Comparison of ENCODE assay signal across 19 cellular contexts in genomic region chr12:41778934-41779333, GRCh38.
"Had no signal": no experiment of that assay in that cellular context is flagged by ENCODE, and none has a peak within 500 bp of the region (broad histone marks: within the 10 kb centered on the region; RNA-seq: fewer than 3 reads in every experiment).

No MANE protein-coding gene starts in this region.

- H3K4me3 ChIP-seq: coronary artery, dorsolateral prefrontal cortex, esophagus muscularis mucosa, gastroesophageal sphincter, heart left ventricle, hepatocyte, left lung, lower lobe of right lung, mucosa of descending colon had no signal

- ATAC-seq: foreskin keratinocyte, gastroesophageal sphincter, heart left ventricle, left cardiac atrium, left lung, left ventricle myocardium superior, lower lobe of right lung, mucosa of descending colon had no signal

- DNase-seq: dermis blood vessel endothelial cell; dorsolateral prefrontal cortex; effector CD4-positive, alpha-beta T cell; effector memory CD4-positive, alpha-beta T cell; foreskin keratinocyte; heart left ventricle; hypothalamus; immature natural killer cell; left cardiac atrium; left lung; left ventricle myocardium superior; lower lobe of right lung; mesenchymal stem cell; mucosa of descending colon; naive B cell had no signal
